ENCODE assay signal across 24 cellular contexts in the genomic region with DNA sequence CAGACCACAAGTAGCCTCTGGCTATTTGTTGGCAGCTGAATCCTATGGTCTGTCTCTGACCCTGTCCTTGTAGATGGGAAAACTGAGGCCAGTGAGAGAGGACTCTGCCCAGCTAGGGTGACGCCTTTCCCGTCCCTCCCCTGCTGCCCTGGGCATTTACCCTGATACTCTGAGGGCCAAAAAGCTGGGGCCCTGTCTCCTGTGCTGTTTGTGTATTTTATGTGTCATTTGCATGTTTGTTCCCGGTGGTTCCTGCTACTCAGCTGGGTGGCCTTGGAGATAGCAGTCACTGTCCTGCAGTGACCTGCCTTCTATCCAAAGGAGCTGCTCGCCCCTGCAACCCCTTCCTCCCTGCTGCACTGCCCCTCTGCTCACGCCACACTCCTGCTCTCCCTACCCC. TPM values are rescaled to one million over a fixed set of nuclear protein-coding genes. Genes with fewer than 3 reads are reported as not detected.
A peak's percentile ranks its signal among the peaks of the same experiment; 100 is the strongest.
DNase-seq lines count a peak whose midpoint lies in the region; ATAC-seq, FAIRE-seq and TF ChIP-seq lines count a peak whose summit lies in the region.
"Had no signal": no experiment of that assay in that cellular context is flagged by ENCODE, and none has a peak within 500 bp of the region (broad histone marks: within the 10 kb centered on the region; RNA-seq: fewer than 3 reads in every experiment).

No MANE protein-coding gene starts in this region.

- H3K56ac ChIP-seq in IMR-90 (ENCODE audit: extremely low read depth, insufficient read depth, low read length): no peak overlapping the region
- H3K56ac ChIP-seq in mesendoderm (ENCODE audit: low read length): no peak overlapping the region

- no peak overlapping the region for H2BK20ac ChIP-seq in IMR-90 (ENCODE audit: low read depth, low read length)

- no peaks in the 10 kb centered on the region for H3K4me1 Mint-ChIP-seq in stimulated activated effector memory CD8-positive, alpha-beta T cell treated with anti-CD3 and anti-CD28 coated beads, Interleukin-12 subunit alpha, Interleukin-12 subunit beta, amount 100 ng/mL, for 72 hours
- no peaks in the 10 kb centered on the region for H3K4me1 Mint-ChIP-seq in activated T-cell treated with anti-CD3 and anti-CD28 coated beads, Interleukin-2, amount 50 U/mL, for 72 hours (ENCODE audit: low read depth)
- H3K4me1 Mint-ChIP-seq: B cell, GM23338, H9 had no signal

- TF ChIP-seq RAD21 in IMR-90 (IDR thresholded peaks at IDR 0.05; ENCODE audit: low read length) (no peak), HepG2 (CRISPR knock-in tag; IDR thresholded peaks at IDR 0.05) (no peak)

- H2AK5ac ChIP-seq in IMR-90 (ENCODE audit: low read depth, low read length) (no peak overlapping the region), mesendoderm (ENCODE audit: low read length) (no peak overlapping the region)

- dilution Hi-C loops in IMR-90 (cut with HindIII; ENCODE audit: low sequenced_read_pairs, unreplicated experiment): no loop called here

- no peaks in the 10 kb centered on the region for H3K79me2 ChIP-seq in PC-3 (ENCODE audit: low read length)
- H3K79me2 ChIP-seq in HepG2 (ENCODE audit: insufficient read depth, low read length): no peaks in the 10 kb centered on the region
- H3K79me2 ChIP-seq in mesendoderm (ENCODE audit: control insufficient read depth, insufficient read depth, low read length): no peaks in the 10 kb centered on the region

- H3K18ac ChIP-seq in IMR-90 (ENCODE audit: low read depth, low read length) (no peak overlapping the region), mesendoderm (ENCODE audit: low read length) (no peak overlapping the region)

- CTCF ChIA-PET in IMR-90 (lab: Yijun Ruan, JAX) (no interaction called here), PC-3 (lab: Charles Lee) (no interaction called here), HepG2 (lab: Yijun Ruan, JAX; ENCODE audit: low intra/inter-chr PET ratio, low total read pairs) (no interaction called here)

- H3K9me1 ChIP-seq in IMR-90 (ENCODE audit: insufficient read depth, low read length): no peaks in the 10 kb centered on the region; the same call in 1 of the 2 replicates

- no peaks in the 10 kb centered on the region for H3F3A ChIP-seq in PC-3 (ENCODE audit: low read length, unreplicated experiment)

- H3K23ac ChIP-seq in IMR-90 (ENCODE audit: low read depth, low read length) (no peak overlapping the region), mesendoderm (ENCODE audit: low read length) (no peak overlapping the region)

- no peak overlapping the region for H3K27ac ChIP-seq in IMR-90 (ENCODE audit: insufficient read depth, low read length)
- H3K27ac ChIP-seq in PC-3 (ENCODE audit: low read length): no peak overlapping the region
- no peak overlapping the region for H3K27ac ChIP-seq in HepG2 (ENCODE audit: extremely low read length, insufficient read depth, low read length)
- no peak overlapping the region for H3K27ac ChIP-seq in mesendoderm (ENCODE audit: low read depth, low read length)
- H3K27ac ChIP-seq: 22Rv1, BLaER1, C4-2B had no signal

- TF ChIP-seq CTCF in IMR-90 (conservative IDR thresholded peaks at IDR 0.05; ENCODE audit: low read depth, low read length): no peak
- no peak for TF ChIP-seq CTCF in PC-3 (conservative IDR thresholded peaks at IDR 0.05; ENCODE audit: low read depth, low read length)
- TF ChIP-seq CTCF in HepG2 (CRISPR knock-in tag; IDR thresholded peaks at IDR 0.05): no peak

- H2AFZ ChIP-seq in IMR-90 (replicated peaks; ENCODE audit: low read length, poor library complexity) (peak overlapping the region; percentile 35), PC-3 (ENCODE audit: low read length) (no peak overlapping the region), HepG2 (ENCODE audit: low read length) (no peak overlapping the region)
- H2AFZ ChIP-seq: GM23338 had no signal

- no peaks in the 10 kb centered on the region for H3K9me3 Mint-ChIP-seq in stimulated activated effector memory CD8-positive, alpha-beta T cell treated with anti-CD3 and anti-CD28 coated beads, Interleukin-12 subunit alpha, Interleukin-12 subunit beta, amount 100 ng/mL, for 72 hours
- H3K9me3 Mint-ChIP-seq in activated T-cell treated with anti-CD3 and anti-CD28 coated beads, Interleukin-2, amount 50 U/mL, for 72 hours: no peaks in the 10 kb centered on the region
- H3K9me3 Mint-ChIP-seq: CD8-positive, alpha-beta T cell; GM23338; H9 had no signal

- H2AK9ac ChIP-seq in IMR-90 (replicated peaks; ENCODE audit: low read depth, low read length, poor library complexity): peak overlapping the region; percentile 48

- BruUV-seq in IMR-90 (replicated peaks; lab: Mats Ljungman, UMichigan) (no TSS peak), PC-3 (replicated peaks; lab: Mats Ljungman, UMichigan) (no TSS peak), HepG2 (replicated peaks; lab: Mats Ljungman, UMichigan) (no TSS peak)

- no peak overlapping the region for H3K9ac ChIP-seq in IMR-90 (ENCODE audit: low read depth, low read length)
- H3K9ac ChIP-seq in PC-3 (ENCODE audit: low read length): no peak overlapping the region
- H3K9ac ChIP-seq in HepG2 (ENCODE audit: insufficient read depth, low read depth, low read length): no peak overlapping the region
- H3K9ac ChIP-seq in mesendoderm (ENCODE audit: low read length): no peak overlapping the region

- in situ Hi-C loops in IMR-90 (cut with MboI; ENCODE audit: low sequenced_read_pairs) (no loop called here), HepG2 (cut with HindIII; ENCODE audit: extremely low pct_ligation_motif_present, low pct_unique_long_range_greater_than_20kb) (no loop called here)

- no peak overlapping the region for H3K4me3 Mint-ChIP-seq in stimulated activated effector memory CD8-positive, alpha-beta T cell treated with anti-CD3 and anti-CD28 coated beads, Interleukin-12 subunit alpha, Interleukin-12 subunit beta, amount 100 ng/mL, for 72 hours
- H3K4me3 Mint-ChIP-seq in activated T-cell treated with anti-CD3 and anti-CD28 coated beads, Interleukin-2, amount 50 U/mL, for 72 hours: no peak overlapping the region
- H3K4me3 Mint-ChIP-seq: B cell; CD4-positive, CD25-positive, alpha-beta regulatory T cell; CD8-positive, alpha-beta T cell; GM23338; H9 had no signal

- H2BK5ac ChIP-seq in IMR-90 (ENCODE audit: low read depth, low read length, poor library complexity, severe bottlenecking): no peak overlapping the region
- no peak overlapping the region for H2BK5ac ChIP-seq in mesendoderm (ENCODE audit: low read length)

- ATAC-seq in IMR-90 (ENCODE audit: low read depth): no peak
- ATAC-seq in PC-3: peak; percentile 75
- no peak; the same call in 2 of the 3 replicates for ATAC-seq in HepG2
- no peak for ATAC-seq in stimulated activated effector memory CD8-positive, alpha-beta T cell treated with anti-CD3 and anti-CD28 coated beads, Interleukin-12 subunit alpha, Interleukin-12 subunit beta, amount 100 ng/mL, for 72 hours
- ATAC-seq in HG02610 (IDR thresholded peaks at IDR 0.05; ENCODE audit: unreplicated experiment): no peak
- no peak for ATAC-seq in activated T-cell treated with anti-CD3 and anti-CD28 coated beads, Interleukin-2, amount 50 U/mL, for 72 hours (replicated peaks in 1 of 2)
- no peak for ATAC-seq in GM19463 (IDR thresholded peaks at IDR 0.05; ENCODE audit: unreplicated experiment)
- ATAC-seq: CD8-positive, alpha-beta T cell; GM12878; GM23338; HCT116 had no signal

- TF ChIP-seq POLR2A in IMR-90 (IDR thresholded peaks at IDR 0.05; ENCODE audit: low read depth, low read length) (no peak), HepG2 (IDR thresholded peaks at IDR 0.05; ENCODE audit: insufficient read depth in 1 of 2, low read depth in 2 of 2, low read length in 2 of 2) (no peak)

- no peak for TF ChIP-seq EP300 in HepG2 (IDR thresholded peaks at IDR 0.05; ENCODE audit: low read depth in 2 of 2, low read length in 2 of 2)
- no peak for TF ChIP-seq EP300 in HepG2 (CRISPR knock-in tag; IDR thresholded peaks at IDR 0.05; ENCODE audit: borderline replicate concordance)

- H4K91ac ChIP-seq in IMR-90 (ENCODE audit: insufficient read depth, low read depth, low read length): no peak overlapping the region

- H3K14ac ChIP-seq in IMR-90 (replicated peaks; ENCODE audit: low read depth, low read length): no peak overlapping the region

- DNase-seq in IMR-90 (no peak), PC-3 (no peak), HepG2 (ENCODE audit: low spot score) (no peak), mesendoderm (no peak)
- no peak for DNase-seq in stimulated activated effector memory CD8-positive, alpha-beta T cell treated with anti-CD3 and anti-CD28 coated beads, Interleukin-12 subunit alpha, Interleukin-12 subunit beta, amount 100 ng/mL, for 72 hours (ENCODE audit: low spot score in 2 of 2)
- DNase-seq in activated T-cell treated with anti-CD3 and anti-CD28 coated beads, Interleukin-2, amount 50 U/mL, for 72 hours: no peak
- DNase-seq: Caco-2; CD4-positive, CD25-positive, alpha-beta regulatory T cell; CD8-positive, alpha-beta T cell; DMS153; DND-41; H9 had no signal

- H3K27me3 Mint-ChIP-seq in activated T-cell treated with anti-CD3 and anti-CD28 coated beads, Interleukin-2, amount 50 U/mL, for 72 hours (ENCODE audit: low read depth): no peaks in the 10 kb centered on the region

- POLR2A ChIA-PET in IMR-90 (lab: Charles Lee; ENCODE audit: unreplicated experiment): no interaction called here
- POLR2A ChIA-PET in PC-3 (lab: Charles Lee; ENCODE audit: unreplicated experiment): no interaction called here
- POLR2A ChIA-PET in HepG2 (lab: Yijun Ruan, JAX): no interaction called here

- FAIRE-seq in HepG2 (lab: Jason Lieb, UNC): no peak
- FAIRE-seq: A204.1, G401.6, GM12878, GM19239 had no signal

- H4K5ac ChIP-seq in IMR-90 (ENCODE audit: low read depth, low read length) (no peak overlapping the region), mesendoderm (ENCODE audit: low read length) (no peak overlapping the region)

- H3K27ac Mint-ChIP-seq in stimulated activated effector memory CD8-positive, alpha-beta T cell treated with anti-CD3 and anti-CD28 coated beads, Interleukin-12 subunit alpha, Interleukin-12 subunit beta, amount 100 ng/mL, for 72 hours: peak overlapping the region; percentile 2
- H3K27ac Mint-ChIP-seq in activated T-cell treated with anti-CD3 and anti-CD28 coated beads, Interleukin-2, amount 50 U/mL, for 72 hours: no peak overlapping the region
- H3K27ac Mint-ChIP-seq: B cell; CD4-positive, CD25-positive, alpha-beta regulatory T cell; CD8-positive, alpha-beta T cell; GM23338 had no signal

- intact Hi-C loops in IMR-90 (cut with micrococcal nuclease) (no loop called here), PC-3 (cut with micrococcal nuclease) (no loop called here), HepG2 (cut with micrococcal nuclease; ENCODE audit: unreplicated experiment) (no loop called here)

- no peaks in the 10 kb centered on the region for H3K4me1 ChIP-seq in IMR-90 (ENCODE audit: control insufficient read depth, insufficient read depth, low read length)
- H3K4me1 ChIP-seq in PC-3 (ENCODE audit: insufficient read depth, low read length): no peaks in the 10 kb centered on the region
- no peaks in the 10 kb centered on the region for H3K4me1 ChIP-seq in HepG2 (ENCODE audit: insufficient read depth, low read length)
- no peaks in the 10 kb centered on the region for H3K4me1 ChIP-seq in mesendoderm (ENCODE audit: control insufficient read depth, low read depth, low read length)
- H3K4me1 ChIP-seq: BLaER1, Caco-2 had no signal

- H4K8ac ChIP-seq in IMR-90 (ENCODE audit: low read depth in 2 of 2, low read length in 2 of 2) (no peak overlapping the region), mesendoderm (ENCODE audit: low read depth, low read length) (no peak overlapping the region)

- H4K20me1 ChIP-seq in IMR-90 (ENCODE audit: insufficient read depth, low read length): no peaks in the 10 kb centered on the region; the same call in none of the 2 replicates
- no peaks in the 10 kb centered on the region for H4K20me1 ChIP-seq in PC-3 (ENCODE audit: low read length)
- no peaks in the 10 kb centered on the region for H4K20me1 ChIP-seq in HepG2 (ENCODE audit: insufficient read depth, low read length)
- H4K20me1 ChIP-seq: BLaER1 had no signal

- H2BK15ac ChIP-seq in IMR-90 (ENCODE audit: low read depth, low read length): no peak overlapping the region
- H2BK15ac ChIP-seq in mesendoderm (replicated peaks; ENCODE audit: low read depth): no peak overlapping the region

- H3K27me3 ChIP-seq in IMR-90 (ENCODE audit: control insufficient read depth, insufficient read depth, low read length) (no peaks in the 10 kb centered on the region), PC-3 (ENCODE audit: low read length) (no peaks in the 10 kb centered on the region), HepG2 (ENCODE audit: control insufficient read depth in 1 of 2, insufficient read depth in 2 of 2, low read length in 2 of 2) (no peaks in the 10 kb centered on the region), mesendoderm (ENCODE audit: insufficient read depth, low read length, poor library complexity) (no peaks in the 10 kb centered on the region)
- H3K27me3 ChIP-seq: BLaER1 had no signal

- peaks cover 73% of the 10 kb centered on the region for H3K36me3 ChIP-seq in IMR-90 (ENCODE audit: control insufficient read depth, insufficient read depth, low read length)
- peaks cover 30% of the 10 kb centered on the region for H3K36me3 ChIP-seq in PC-3 (ENCODE audit: low read depth, low read length)
- peaks cover 41 to 80% of the 10 kb centered on the region in 2 experiments for H3K36me3 ChIP-seq in HepG2 (replicated peaks in 1 of 2; ENCODE audit: control insufficient read depth in 1 of 2, insufficient read depth in 2 of 2, low read length in 2 of 2)
- H3K36me3 ChIP-seq in mesendoderm (ENCODE audit: control insufficient read depth, insufficient read depth, low read length): peaks cover 29% of the 10 kb centered on the region

- WGBS in IMR-90 (ENCODE audit: extremely low coverage in 2 of 2, insufficient read length in 1 of 2), 2 experiments: no CpG with 5 or more reads among the region's 5 CpGs
- WGBS in HepG2 (ENCODE audit: low lambda C conversion rate): 80% methylated on average over 5 of the region's 5 CpGs
- no CpG with 5 or more reads among the region's 5 CpGs for WGBS in mesendoderm (ENCODE audit: extremely low coverage, insufficient coverage, low lambda C conversion rate)

- H2BK120ac ChIP-seq in IMR-90 (ENCODE audit: low read depth, low read length) (no peak overlapping the region), mesendoderm (ENCODE audit: low read depth, low read length) (no peak overlapping the region)

- no peaks in the 10 kb centered on the region for H3K36me3 Mint-ChIP-seq in stimulated activated effector memory CD8-positive, alpha-beta T cell treated with anti-CD3 and anti-CD28 coated beads, Interleukin-12 subunit alpha, Interleukin-12 subunit beta, amount 100 ng/mL, for 72 hours
- no peaks in the 10 kb centered on the region for H3K36me3 Mint-ChIP-seq in activated T-cell treated with anti-CD3 and anti-CD28 coated beads, Interleukin-2, amount 50 U/mL, for 72 hours (ENCODE audit: insufficient read depth in 2 of 2)
- H3K36me3 Mint-ChIP-seq: CD4-positive, CD25-positive, alpha-beta regulatory T cell; CD8-positive, alpha-beta T cell had no signal

- no peak overlapping the region for H3K4ac ChIP-seq in IMR-90 (ENCODE audit: low read depth, low read length)
- H3K4ac ChIP-seq in mesendoderm (ENCODE audit: low read depth, low read length): no peak overlapping the region

- H3K79me1 ChIP-seq in IMR-90 (ENCODE audit: low read depth in 1 of 2, low read length in 2 of 2): no peaks in the 10 kb centered on the region
- H3K79me1 ChIP-seq in mesendoderm (ENCODE audit: low read length): no peaks in the 10 kb centered on the region

- H3K4me2 ChIP-seq in IMR-90 (ENCODE audit: low read depth, low read length): no peak overlapping the region
- no peak overlapping the region for H3K4me2 ChIP-seq in PC-3 (ENCODE audit: low read length)
- no peak overlapping the region for H3K4me2 ChIP-seq in HepG2 (ENCODE audit: low read depth, low read length)
- no peak overlapping the region for H3K4me2 ChIP-seq in mesendoderm (ENCODE audit: low read length)
- H3K4me2 ChIP-seq: BLaER1, GM23338 had no signal

- H3K9me3 ChIP-seq in IMR-90 (ENCODE audit: control insufficient read depth, insufficient read depth, low read length) (no peaks in the 10 kb centered on the region), PC-3 (ENCODE audit: low read length) (no peaks in the 10 kb centered on the region), HepG2 (ENCODE audit: low read length) (no peaks in the 10 kb centered on the region)
- H3K9me3 ChIP-seq: BLaER1, Caco-2 had no signal

- no peaks in the 10 kb centered on the region for H3K9me2 ChIP-seq in PC-3 (replicated peaks; ENCODE audit: low read length)

- H3K4me3 ChIP-seq in IMR-90 (ENCODE audit: insufficient read depth, low read depth, low read length) (no peak overlapping the region), PC-3 (ENCODE audit: low read length) (no peak overlapping the region), HepG2 (replicated peaks in 1 of 3; ENCODE audit: insufficient read depth in 1 of 3, low read depth in 2 of 3, low read length in 3 of 3) (no peak overlapping the region), mesendoderm (ENCODE audit: low read length) (no peak overlapping the region)
- H3K4me3 ChIP-seq: BLaER1, GM12878, GM23338 had no signal

RNA-seq across cellular contexts. Expression of gene KDM4A, which starts 41.2 kb away (rescaled TPM):
- total RNA-seq in IMR-90 (2012; rRNA removed): 41.1 and 47.3 TPM in 2 replicates
- 21.1 and 23.8 TPM in 2 replicates for polyA plus RNA-seq in IMR-90 (2012; rRNA removed)
- 9.6 and 14.6 TPM in 2 replicates for polyA plus RNA-seq in IMR-90 (2012; cell fraction: cytosol; rRNA removed)
- 13.8 and 34.2 TPM in 2 replicates for polyA plus RNA-seq in IMR-90 (2012; cell fraction: nucleus; rRNA removed; ENCODE audit: low replicate concordance)
- total RNA-seq in PC-3 (2014; rRNA removed): 23.2 and 27.8 TPM in 2 replicates
- total RNA-seq in HepG2 (2016; rRNA removed; fragmentation: Illumina TruSeq; extraction: Trizol): 20.9 and 27.4 TPM in 2 replicates
- total RNA-seq in HepG2 (2016; cell fraction: cytosol; rRNA removed; fragmentation: Illumina TruSeq; extraction: Trizol; ENCODE audit: low read depth): 2.7 and 3.3 TPM in 2 replicates
- 21.8 and 25.6 TPM in 2 replicates for total RNA-seq in HepG2 (2016; cell fraction: insoluble cytoplasmic fraction; rRNA removed; fragmentation: Illumina TruSeq; extraction: Trizol)
- total RNA-seq in HepG2 (2016; cell fraction: membrane; rRNA removed; fragmentation: Illumina TruSeq; extraction: Trizol): 7.4 and 7.7 TPM in 2 replicates
- total RNA-seq in HepG2 (2016; cell fraction: nucleus; rRNA removed; fragmentation: Illumina TruSeq; extraction: Trizol): 17.4 and 18.8 TPM in 2 replicates
- polyA plus RNA-seq in HepG2 (2011; rRNA removed): 8.7 and 9.7 TPM in 2 replicates
- polyA plus RNA-seq in HepG2 (2011; cell fraction: cytosol; rRNA removed): 5.2 and 7.2 TPM in 2 replicates
- 7.6 and 9.7 TPM in 2 replicates for polyA plus RNA-seq in HepG2 (2011; cell fraction: nucleus; rRNA removed)
- polyA plus RNA-seq in HepG2 (2012): 8.7 and 12.1 TPM in 2 replicates
- polyA plus RNA-seq in HepG2 (2016; cell fraction: cytosol; fragmentation: Illumina TruSeq; extraction: Trizol; ENCODE audit: low read depth): 0.76 and 0.90 TPM in 2 replicates
- polyA plus RNA-seq in HepG2 (2016; cell fraction: insoluble cytoplasmic fraction; fragmentation: Illumina TruSeq; extraction: Trizol; ENCODE audit: low read depth): 15.7 and 20.7 TPM in 2 replicates
- polyA plus RNA-seq in HepG2 (2016; cell fraction: membrane; fragmentation: Illumina TruSeq; extraction: Trizol; ENCODE audit: low read depth): 2.3 and 2.4 TPM in 2 replicates
- 15.9 and 19.8 TPM in 2 replicates for polyA plus RNA-seq in HepG2 (2016; cell fraction: nucleus; fragmentation: Illumina TruSeq; extraction: Trizol; ENCODE audit: insufficient read depth, low read depth)
- polyA minus RNA-seq in HepG2 (2011; rRNA and poly(A)+ RNA removed; ENCODE audit: low replicate concordance): 12.2 and 36.0 TPM in 2 replicates
- 5.9 and 8.2 TPM in 2 replicates for polyA minus RNA-seq in HepG2 (2011; cell fraction: cytosol; rRNA and poly(A)+ RNA removed)
- 22.1 and 29.7 TPM in 2 replicates for polyA minus RNA-seq in HepG2 (2011; cell fraction: nucleus; rRNA and poly(A)+ RNA removed)
- 26.4 TPM for polyA plus RNA-seq in mesendoderm (2013, experiment 1 of 2)
- polyA plus RNA-seq in mesendoderm (2013, experiment 2 of 2): 27.4 TPM
- total RNA-seq in activated T-cell treated with anti-CD3 and anti-CD28 coated beads, Interleukin-2, amount 50 U/mL, for 72 hours: 10 to 100 TPM; 54.0 to 60.5 TPM
